9 cellular contexts compared by ENCODE assay signal in genomic region chr4:68175562-68176155, GRCh38. TPM values are rescaled to one million over a fixed set of nuclear protein-coding genes. Genes with fewer than 3 reads are reported as not detected.
A peak's percentile ranks its signal among the peaks of the same experiment; 100 is the strongest.
DNase-seq lines count a peak whose midpoint lies in the region; ATAC-seq lines count a peak whose summit lies in the region.
"Had no signal": no experiment of that assay in that cellular context is flagged by ENCODE, and none has a peak within 500 bp of the region (broad histone marks: within the 10 kb centered on the region; RNA-seq: fewer than 3 reads in every experiment).

No MANE protein-coding gene starts in this region.

- no peaks in the 10 kb centered on the region for H3K4me1 Mint-ChIP-seq in activated CD8-positive, alpha-beta T cell treated with anti-CD3 and anti-CD28 coated beads, Interleukin-2, amount 10 ng/mL, durations not matched to agents 7 days and 5 days (ENCODE audit: low read depth)
- H3K4me1 Mint-ChIP-seq: activated naive CD4-positive, alpha-beta T cell treated with anti-CD3 and anti-CD28 coated beads, Interleukin-2, amount 50 U/mL, for 24 hours had no signal

- H3K9me3 Mint-ChIP-seq in activated CD8-positive, alpha-beta T cell treated with anti-CD3 and anti-CD28 coated beads, Interleukin-2, amount 10 ng/mL, durations not matched to agents 7 days and 5 days (ENCODE audit: insufficient read depth): no peaks in the 10 kb centered on the region
- H3K9me3 Mint-ChIP-seq: activated naive CD4-positive, alpha-beta T cell treated with anti-CD3 and anti-CD28 coated beads, Interleukin-2, amount 50 U/mL, for 24 hours had no signal

- H3K36me3 Mint-ChIP-seq in activated CD8-positive, alpha-beta T cell treated with anti-CD3 and anti-CD28 coated beads, Interleukin-2, amount 10 ng/mL, durations not matched to agents 7 days and 5 days (ENCODE audit: low read depth): no peaks in the 10 kb centered on the region
- H3K36me3 Mint-ChIP-seq: activated naive CD4-positive, alpha-beta T cell treated with anti-CD3 and anti-CD28 coated beads, Interleukin-2, amount 50 U/mL, for 24 hours had no signal

- ATAC-seq in GM19023 (IDR thresholded peaks at IDR 0.05; ENCODE audit: unreplicated experiment) (peak; percentile 77), HG03439 (IDR thresholded peaks at IDR 0.05; ENCODE audit: unreplicated experiment) (peak; percentile 76), HG03025 (IDR thresholded peaks at IDR 0.05; ENCODE audit: low FRiP score, unreplicated experiment) (no peak)
- ATAC-seq in activated CD8-positive, alpha-beta T cell treated with anti-CD3 and anti-CD28 coated beads, Interleukin-2, amount 10 ng/mL, durations not matched to agents 7 days and 5 days: peak; percentile 68

- DNase-seq in DMS153 (lab: John Stamatoyannopoulos, UW) (peak; percentile 30), NCI-H446 (lab: John Stamatoyannopoulos, UW) (peak; percentile 15 to 50), iPS-NIHi7 (ENCODE audit: extremely low spot score) (peak; percentile 59)
- peak; percentile 58 for DNase-seq in activated CD8-positive, alpha-beta T cell treated with anti-CD3 and anti-CD28 coated beads, Interleukin-2, amount 10 ng/mL, durations not matched to agents 7 days and 5 days
- peak; percentile 36 for DNase-seq in stimulated activated CD8-positive, alpha-beta memory T cell treated with anti-CD3 and anti-CD28 coated beads, Interleukin-4, amount 100 ng/mL, for 48 hours

- peaks cover 6% of the 10 kb centered on the region for H3K27me3 Mint-ChIP-seq in activated CD8-positive, alpha-beta T cell treated with anti-CD3 and anti-CD28 coated beads, Interleukin-2, amount 10 ng/mL, durations not matched to agents 7 days and 5 days (ENCODE audit: low read depth)

- POLR2A ChIA-PET in activated CD8-positive, alpha-beta T cell treated with anti-CD3 and anti-CD28 coated beads, Interleukin-2, amount 10 ng/mL, durations not matched to agents 7 days and 5 days (lab: Charles Lee): interaction anchor here (0.6 kb wide), 1 partner anchor 157 kb away, joined by 3 read pairs; no protein-coding TSS in a partner anchor

- no peak overlapping the region for H3K4me3 Mint-ChIP-seq in activated CD8-positive, alpha-beta T cell treated with anti-CD3 and anti-CD28 coated beads, Interleukin-2, amount 10 ng/mL, durations not matched to agents 7 days and 5 days
- H3K4me3 Mint-ChIP-seq: activated naive CD4-positive, alpha-beta T cell treated with anti-CD3 and anti-CD28 coated beads, Interleukin-2, amount 50 U/mL, for 24 hours had no signal

- CTCF ChIA-PET in activated CD8-positive, alpha-beta T cell treated with anti-CD3 and anti-CD28 coated beads, Interleukin-2, amount 10 ng/mL, durations not matched to agents 7 days and 5 days (lab: Charles Lee): interaction anchor here (0.8 to 1.5 kb wide), 4 partner anchors 14 to 264 kb away, joined by 3 read pairs; no protein-coding TSS in a partner anchor

- H3K27ac Mint-ChIP-seq in activated CD8-positive, alpha-beta T cell treated with anti-CD3 and anti-CD28 coated beads, Interleukin-2, amount 10 ng/mL, durations not matched to agents 7 days and 5 days: no peak overlapping the region
- H3K27ac Mint-ChIP-seq: activated naive CD4-positive, alpha-beta T cell treated with anti-CD3 and anti-CD28 coated beads, Interleukin-2, amount 50 U/mL, for 24 hours had no signal

RNA-seq across cellular contexts. Expression of gene TMPRSS11F, which starts 46.0 kb away (rescaled TPM):
- total RNA-seq in activated CD8-positive, alpha-beta T cell treated with anti-CD3 and anti-CD28 coated beads, Interleukin-2, amount 10 ng/mL, durations not matched to agents 7 days and 5 days: not detected
